Comparison of ENCODE assay signal across 20 cellular contexts in genomic region chr3:24417730-24418129, GRCh38.
DNase-seq lines count a peak whose midpoint lies in the region; ATAC-seq, FAIRE-seq and TF ChIP-seq lines count a peak whose summit lies in the region.
"Had no signal": no experiment of that assay in that cellular context is flagged by ENCODE, and none has a peak within 500 bp of the region (broad histone marks: within the 10 kb centered on the region; RNA-seq: fewer than 3 reads in every experiment).

No MANE protein-coding gene starts in this region.

- H3K9ac ChIP-seq in HepG2 (ENCODE audit: insufficient read depth, low read depth, low read length) = no peak overlapping the region
- no peak overlapping the region for H3K9ac ChIP-seq in mesendoderm (ENCODE audit: low read length)

- no peak overlapping the region for H2AK5ac ChIP-seq in mesendoderm (ENCODE audit: low read length)

- H3K4me3 ChIP-seq in right lobe of liver (no peak overlapping the region), HepG2 (replicated peaks in 1 of 3; ENCODE audit: insufficient read depth in 1 of 3, low read depth in 2 of 3, low read length in 3 of 3) (no peak overlapping the region), lower lobe of right lung (no peak overlapping the region), mesendoderm (ENCODE audit: low read length) (no peak overlapping the region)
- H3K4me3 ChIP-seq: HAP-1 had no signal

- no peak overlapping the region for H2AFZ ChIP-seq in HepG2 (ENCODE audit: low read length)

- no peak for TF ChIP-seq CTCF in right lobe of liver (IDR thresholded peaks at IDR 0.05)
- TF ChIP-seq CTCF in HepG2 (CRISPR knock-in tag; IDR thresholded peaks at IDR 0.05) = no peak
- no peak for TF ChIP-seq CTCF in lower lobe of right lung (IDR thresholded peaks at IDR 0.05)

- TF ChIP-seq EP300 in HepG2 (IDR thresholded peaks at IDR 0.05; ENCODE audit: low read depth in 2 of 2, low read length in 2 of 2) = no peak
- TF ChIP-seq EP300 in HepG2 (CRISPR knock-in tag; IDR thresholded peaks at IDR 0.05; ENCODE audit: borderline replicate concordance) = no peak

- H3K4me1 ChIP-seq in right lobe of liver (peaks cover 0 to 46% (median 15%) of the 10 kb centered on the region in 4 donors), HepG2 (ENCODE audit: insufficient read depth, low read length) (peaks cover 32% of the 10 kb centered on the region), lower lobe of right lung (peaks cover 9% of the 10 kb centered on the region), mesendoderm (ENCODE audit: control insufficient read depth, low read depth, low read length) (no peaks in the 10 kb centered on the region)

- intact Hi-C loops in right lobe of liver (cut with DNase I) = no loop called here
- intact Hi-C loops in HepG2 (cut with micrococcal nuclease; ENCODE audit: unreplicated experiment) = no loop called here
- intact Hi-C loops in lower lobe of right lung (cut with DNase I) = no loop called here

- ATAC-seq in right lobe of liver (peak in 3 of 4 donors; percentile 19 to 59 (median 24)), HepG2 (no peak), esophagus mucosa (peak; percentile 62), lower lobe of right lung (peak; percentile 46 to 72)

- H2BK15ac ChIP-seq in mesendoderm (replicated peaks; ENCODE audit: low read depth) = no peak overlapping the region

- no peak overlapping the region for H2BK120ac ChIP-seq in mesendoderm (ENCODE audit: low read depth, low read length)

- H3K4me2 ChIP-seq in HepG2 (ENCODE audit: low read depth, low read length) = no peak overlapping the region
- no peak overlapping the region for H3K4me2 ChIP-seq in mesendoderm (ENCODE audit: low read length)

- H3K36me3 ChIP-seq in right lobe of liver (no peaks in the 10 kb centered on the region), HepG2 (replicated peaks in 1 of 2; ENCODE audit: control insufficient read depth in 1 of 2, insufficient read depth in 2 of 2, low read length in 2 of 2) (no peaks in the 10 kb centered on the region), lower lobe of right lung (no peaks in the 10 kb centered on the region), mesendoderm (ENCODE audit: control insufficient read depth, insufficient read depth, low read length) (no peaks in the 10 kb centered on the region)
- H3K36me3 ChIP-seq: HAP-1 had no signal

- H2BK5ac ChIP-seq in mesendoderm (ENCODE audit: low read length) = no peak overlapping the region

- no peak overlapping the region for H3K56ac ChIP-seq in mesendoderm (ENCODE audit: low read length)

- H3K4ac ChIP-seq in mesendoderm (ENCODE audit: low read depth, low read length) = no peak overlapping the region

- H3K79me1 ChIP-seq in mesendoderm (ENCODE audit: low read length) = no peaks in the 10 kb centered on the region

- H4K5ac ChIP-seq in mesendoderm (ENCODE audit: low read length) = no peak overlapping the region

- H3K27ac ChIP-seq in right lobe of liver (no peak overlapping the region), HepG2 (ENCODE audit: extremely low read length, insufficient read depth, low read length) (no peak overlapping the region), lower lobe of right lung (no peak overlapping the region), mesendoderm (ENCODE audit: low read depth, low read length) (no peak overlapping the region)

- no peak overlapping the region for H3K23ac ChIP-seq in mesendoderm (ENCODE audit: low read length)

- no peak for FAIRE-seq in HepG2 (lab: Jason Lieb, UNC)
- FAIRE-seq: G401.6, GM12891, GM18507, H54 had no signal

- no peaks in the 10 kb centered on the region for H4K20me1 ChIP-seq in HepG2 (ENCODE audit: insufficient read depth, low read length)

- H3K9me3 ChIP-seq in right lobe of liver (no peaks in the 10 kb centered on the region), HepG2 (ENCODE audit: low read length) (no peaks in the 10 kb centered on the region), lower lobe of right lung (no peaks in the 10 kb centered on the region)
- H3K9me3 ChIP-seq: HAP-1 had no signal

- peaks cover 9% of the 10 kb centered on the region for H3K79me2 ChIP-seq in HepG2 (ENCODE audit: insufficient read depth, low read length)
- no peaks in the 10 kb centered on the region for H3K79me2 ChIP-seq in mesendoderm (ENCODE audit: control insufficient read depth, insufficient read depth, low read length)

- CTCF ChIA-PET in HepG2 (lab: Yijun Ruan, JAX; ENCODE audit: low intra/inter-chr PET ratio, low total read pairs) = no interaction called here

- TF ChIP-seq POLR2A in right lobe of liver (IDR thresholded peaks at IDR 0.05) = no peak
- no peak for TF ChIP-seq POLR2A in HepG2 (IDR thresholded peaks at IDR 0.05; ENCODE audit: insufficient read depth in 1 of 2, low read depth in 2 of 2, low read length in 2 of 2)

- 36% methylated on average over 2 of the region's 2 CpGs for WGBS in right lobe of liver (ENCODE audit: insufficient coverage, low coverage, low lambda C conversion rate, missing lambda C conversion rate)
- 92% methylated on average over 2 of the region's 2 CpGs for WGBS in HepG2 (ENCODE audit: low lambda C conversion rate)
- no CpG with 5 or more reads among the region's 2 CpGs for WGBS in mesendoderm (ENCODE audit: extremely low coverage, insufficient coverage, low lambda C conversion rate)

- TF ChIP-seq RAD21 in HepG2 (CRISPR knock-in tag; IDR thresholded peaks at IDR 0.05) = no peak

- DNase-seq in right lobe of liver = no peak
- DNase-seq in HepG2 (ENCODE audit: low spot score) = no peak
- no peak for DNase-seq in lower lobe of right lung
- DNase-seq in cortex of kidney (lab: John Stamatoyannopoulos, UW) = no peak
- DNase-seq in mesendoderm = no peak
- DNase-seq in ecto neural progenitor cell (ENCODE audit: low spot score) = no peak
- DNase-seq: C1 segment of cervical spinal cord; Calu3; CD4-positive, alpha-beta memory T cell; COR-L47; DMS53; DMS79 treated with DMSO at 0.1 percent for 48 hours; GOT3; HFFc6 had no signal

- POLR2A ChIA-PET in HepG2 (lab: Yijun Ruan, JAX) = interaction anchor here (2.7 kb wide), 1 partner anchor 33 kb away, joined by 10 read pairs; no protein-coding TSS in a partner anchor

- H4K8ac ChIP-seq in mesendoderm (ENCODE audit: low read depth, low read length) = no peak overlapping the region

- in situ Hi-C loops in HepG2 (cut with HindIII; ENCODE audit: extremely low pct_ligation_motif_present, low pct_unique_long_range_greater_than_20kb) = no loop called here

- no TSS peak for BruUV-seq in HepG2 (replicated peaks; lab: Mats Ljungman, UMichigan)

- H3K18ac ChIP-seq in mesendoderm (ENCODE audit: low read length) = no peak overlapping the region

- H3K27me3 ChIP-seq in right lobe of liver (no peaks in the 10 kb centered on the region), HepG2 (ENCODE audit: control insufficient read depth in 1 of 2, insufficient read depth in 2 of 2, low read length in 2 of 2) (no peaks in the 10 kb centered on the region), lower lobe of right lung (ENCODE audit: low read depth) (no peaks in the 10 kb centered on the region), mesendoderm (ENCODE audit: insufficient read depth, low read length, poor library complexity) (no peaks in the 10 kb centered on the region)

TF ChIP-seq in HepG2, 621 proteins besides CTCF, POLR2A, EP300 and RAD21:
- TF ChIP-seq, protein P1, sequence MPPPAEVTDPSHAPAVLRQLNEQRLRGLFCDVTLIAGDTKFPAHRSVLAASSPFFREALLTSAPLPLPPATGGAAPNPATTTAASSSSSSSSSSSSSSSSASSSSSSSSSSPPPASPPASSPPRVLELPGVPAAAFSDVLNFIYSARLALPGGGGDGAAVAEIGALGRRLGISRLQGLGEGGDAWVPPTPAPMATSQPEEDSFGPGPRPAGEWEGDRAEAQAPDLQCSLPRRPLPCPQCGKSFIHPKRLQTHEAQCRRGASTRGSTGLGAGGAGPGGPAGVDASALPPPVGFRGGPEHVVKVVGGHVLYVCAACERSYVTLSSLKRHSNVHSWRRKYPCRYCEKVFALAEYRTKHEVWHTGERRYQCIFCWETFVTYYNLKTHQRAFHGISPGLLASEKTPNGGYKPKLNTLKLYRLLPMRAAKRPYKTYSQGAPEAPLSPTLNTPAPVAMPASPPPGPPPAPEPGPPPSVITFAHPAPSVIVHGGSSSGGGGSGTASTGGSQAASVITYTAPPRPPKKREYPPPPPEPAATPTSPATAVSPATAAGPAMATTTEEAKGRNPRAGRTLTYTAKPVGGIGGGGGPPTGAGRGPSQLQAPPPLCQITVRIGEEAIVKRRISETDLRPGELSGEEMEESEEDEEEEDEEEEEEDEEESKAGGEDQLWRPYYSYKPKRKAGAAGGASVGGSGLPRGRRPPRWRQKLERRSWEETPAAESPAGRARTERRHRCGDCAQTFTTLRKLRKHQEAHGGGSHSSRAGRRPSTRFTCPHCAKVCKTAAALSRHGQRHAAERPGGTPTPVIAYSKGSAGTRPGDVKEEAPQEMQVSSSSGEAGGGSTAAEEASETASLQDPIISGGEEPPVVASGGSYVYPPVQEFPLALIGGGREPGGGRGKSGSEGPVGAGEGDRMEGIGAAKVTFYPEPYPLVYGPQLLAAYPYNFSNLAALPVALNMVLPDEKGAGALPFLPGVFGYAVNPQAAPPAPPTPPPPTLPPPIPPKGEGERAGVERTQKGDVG (CRISPR knock-in tag; IDR thresholded peaks at IDR 0.05; ENCODE audit: borderline replicate concordance) = no peak
- no peak for TF ChIP-seq ZNF878 (CRISPR knock-in tag; IDR thresholded peaks at IDR 0.05)
- no peak for TF ChIP-seq ZNF678 (CRISPR knock-in tag; IDR thresholded peaks at IDR 0.05)
- no peak for TF ChIP-seq ZNF720 (CRISPR knock-in tag; IDR thresholded peaks at IDR 0.05)
- no peak for TF ChIP-seq ZBTB7B (CRISPR knock-in tag; IDR thresholded peaks at IDR 0.05)
- no peak for TF ChIP-seq ZNF788 (CRISPR knock-in tag; IDR thresholded peaks at IDR 0.05; ENCODE audit: borderline replicate concordance)
- TF ChIP-seq ZNF382 (CRISPR knock-in tag; IDR thresholded peaks at IDR 0.05; ENCODE audit: borderline replicate concordance) = no peak
- no peak for TF ChIP-seq YEATS4 (CRISPR knock-in tag; IDR thresholded peaks at IDR 0.05; ENCODE audit: borderline replicate concordance)
- no peak for TF ChIP-seq MTA1 (CRISPR knock-in tag; IDR thresholded peaks at IDR 0.05; ENCODE audit: borderline replicate concordance)
- TF ChIP-seq, protein P2, sequence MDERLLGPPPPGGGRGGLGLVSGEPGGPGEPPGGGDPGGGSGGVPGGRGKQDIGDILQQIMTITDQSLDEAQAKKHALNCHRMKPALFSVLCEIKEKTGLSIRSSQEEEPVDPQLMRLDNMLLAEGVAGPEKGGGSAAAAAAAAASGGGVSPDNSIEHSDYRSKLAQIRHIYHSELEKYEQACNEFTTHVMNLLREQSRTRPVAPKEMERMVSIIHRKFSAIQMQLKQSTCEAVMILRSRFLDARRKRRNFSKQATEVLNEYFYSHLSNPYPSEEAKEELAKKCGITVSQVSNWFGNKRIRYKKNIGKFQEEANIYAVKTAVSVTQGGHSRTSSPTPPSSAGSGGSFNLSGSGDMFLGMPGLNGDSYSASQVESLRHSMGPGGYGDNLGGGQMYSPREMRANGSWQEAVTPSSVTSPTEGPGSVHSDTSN (CRISPR knock-in tag; IDR thresholded peaks at IDR 0.05) = no peak
- TF ChIP-seq TAF15 (IDR thresholded peaks at IDR 0.05; ENCODE audit: low read depth, low read length, poor library complexity, severe bottlenecking) = no peak
TF ChIP-seq in HepG2: peak in this region for 0.
